Comparison of ENCODE assay signal across 8 cellular contexts in genomic region chr5:159198063-159199036, GRCh38. TPM values are rescaled to one million over a fixed set of nuclear protein-coding genes. Genes with fewer than 3 reads are reported as not detected.
DNase-seq lines count a peak whose midpoint lies in the region; ATAC-seq and TF ChIP-seq lines count a peak whose summit lies in the region.

No MANE protein-coding gene starts in this region.

- H3K4me1 Mint-ChIP-seq in central memory CD8-positive, alpha-beta T cell, result peaks cover 57% of the 10 kb centered on the region

- no peaks in the 10 kb centered on the region for H3K9me3 ChIP-seq in vagina

- H3K27ac ChIP-seq in vagina, result no peak overlapping the region

- no peaks in the 10 kb centered on the region for H3K27me3 ChIP-seq in vagina

- ATAC-seq in GM18499 (IDR thresholded peaks at IDR 0.05; ENCODE audit: insufficient read depth, unreplicated experiment), result peak; percentile 88
- ATAC-seq in GM21528 (IDR thresholded peaks at IDR 0.05; ENCODE audit: low FRiP score, unreplicated experiment), result peak; percentile 94
- ATAC-seq in HG03558 (IDR thresholded peaks at IDR 0.05; ENCODE audit: extremely low read depth, unreplicated experiment), result peak; percentile 81
- peak; percentile 97 for ATAC-seq in central memory CD8-positive, alpha-beta T cell (replicated peaks; ENCODE audit: extremely low read depth, poor library complexity, severe bottlenecking)

- H3K4me3 ChIP-seq in vagina, result no peak overlapping the region

- H3K4me3 Mint-ChIP-seq in central memory CD8-positive, alpha-beta T cell, result peak overlapping the region; percentile 29

- H3K9me3 Mint-ChIP-seq in central memory CD8-positive, alpha-beta T cell, result no peaks in the 10 kb centered on the region

- H3K4me1 ChIP-seq in vagina, result peaks cover 14% of the 10 kb centered on the region

- H3K27me3 Mint-ChIP-seq in central memory CD8-positive, alpha-beta T cell, result no peaks in the 10 kb centered on the region

- DNase-seq in central memory CD8-positive, alpha-beta T cell (ENCODE audit: low spot score in 2 of 2), result no peak
- DNase-seq in vagina (ENCODE audit: extremely low spot score in 2 of 2), result no peak
- DNase-seq in AG20443 (ENCODE audit: low spot score), result no peak
- no peak for DNase-seq in C1 segment of cervical spinal cord (lab: John Stamatoyannopoulos, UW)
- no peak for DNase-seq in NCI-H82 treated with DMSO at 0.1 percent for 48 hours (lab: John Stamatoyannopoulos, UW; ENCODE audit: unreplicated experiment)

- H3K27ac Mint-ChIP-seq in central memory CD8-positive, alpha-beta T cell (ENCODE audit: low read depth), result peak overlapping the region; percentile 68

- TF ChIP-seq POLR2A in vagina (IDR thresholded peaks at IDR 0.05), result no peak

- TF ChIP-seq CTCF in vagina (IDR thresholded peaks at IDR 0.05), result no peak

- H3K36me3 ChIP-seq in vagina, result peaks cover 0 to 29% of the 10 kb centered on the region in 2 donors

- intact Hi-C loops in vagina (cut with DNase I), result no loop called here

- peaks cover 35% of the 10 kb centered on the region for H3K36me3 Mint-ChIP-seq in central memory CD8-positive, alpha-beta T cell (ENCODE audit: insufficient read depth)

RNA-seq across cellular contexts. Expression of gene RNF145, which starts 11.0 kb away (rescaled TPM):
- total RNA-seq in vagina, result 67.8 TPM
